37 cellular contexts compared by ENCODE assay signal in genomic region chr11:102582140-102582539, GRCh38. TPM values are rescaled to one million over a fixed set of nuclear protein-coding genes. Genes with fewer than 3 reads are reported as not detected.
"Had no signal": no experiment of that assay in that cellular context is flagged by ENCODE, and none has a peak within 500 bp of the region (broad histone marks: within the 10 kb centered on the region; RNA-seq: fewer than 3 reads in every experiment).

No MANE protein-coding gene starts in this region.

- H3K27ac Mint-ChIP-seq: endodermal cell; naive thymus-derived CD4-positive, alpha-beta T cell; nephron progenitor cell; stimulated activated effector memory CD8-positive, alpha-beta T cell treated with anti-CD3 and anti-CD28 coated beads, Interleukin-12 subunit alpha, Interleukin-12 subunit beta, amount 100 ng/mL, for 72 hours; type B pancreatic cell had no signal

- H3K4me1 ChIP-seq: foreskin keratinocyte, gastroesophageal sphincter, psoas muscle, sigmoid colon, testis, tibial artery had no signal

- H3K4me1 Mint-ChIP-seq: nephron progenitor cell had no signal

- FAIRE-seq: islet of Langerhans had no signal

- H2AFZ ChIP-seq: hepatocyte had no signal

- H3K9me3 Mint-ChIP-seq: stimulated activated effector memory CD8-positive, alpha-beta T cell treated with anti-CD3 and anti-CD28 coated beads, Interleukin-12 subunit alpha, Interleukin-12 subunit beta, amount 100 ng/mL, for 72 hours; type B pancreatic cell had no signal

- H3K36me3 Mint-ChIP-seq: stimulated activated effector memory CD8-positive, alpha-beta T cell treated with anti-CD3 and anti-CD28 coated beads, Interleukin-12 subunit alpha, Interleukin-12 subunit beta, amount 100 ng/mL, for 72 hours; type B pancreatic cell had no signal

- H3K79me2 ChIP-seq: hepatocyte had no signal

- H3K4me3 Mint-ChIP-seq: endodermal cell; naive thymus-derived CD4-positive, alpha-beta T cell; nephron progenitor cell; stimulated activated effector memory CD8-positive, alpha-beta T cell treated with anti-CD3 and anti-CD28 coated beads, Interleukin-12 subunit alpha, Interleukin-12 subunit beta, amount 100 ng/mL, for 72 hours; type B pancreatic cell had no signal

- H3K27me3 ChIP-seq: dorsolateral prefrontal cortex, foreskin keratinocyte, gastroesophageal sphincter, heart left ventricle, hepatocyte, left lung, sigmoid colon, testis, tibial artery had no signal

- ATAC-seq: esophagus mucosa; foreskin keratinocyte; gastroesophageal sphincter; heart left ventricle; left cardiac atrium; left lung; naive thymus-derived CD4-positive, alpha-beta T cell; psoas muscle; right cardiac atrium; stimulated activated effector memory CD8-positive, alpha-beta T cell treated with anti-CD3 and anti-CD28 coated beads, Interleukin-12 subunit alpha, Interleukin-12 subunit beta, amount 100 ng/mL, for 72 hours had no signal

- H3K4me3 ChIP-seq: dorsolateral prefrontal cortex, gastroesophageal sphincter, heart left ventricle, hepatocyte, left lung, psoas muscle, sigmoid colon, testis, tibial artery had no signal

- H3K27ac ChIP-seq: dorsolateral prefrontal cortex, epithelial cell of prostate, foreskin keratinocyte, gastroesophageal sphincter, heart left ventricle, hepatocyte, left lung, psoas muscle, sigmoid colon, testis, tibial artery had no signal

- H3K36me3 ChIP-seq: gastroesophageal sphincter, heart left ventricle, left lung, sigmoid colon, tibial artery had no signal

- H3K4me2 ChIP-seq: hepatocyte had no signal

- H3K27me3 Mint-ChIP-seq: naive thymus-derived CD4-positive, alpha-beta T cell; type B pancreatic cell had no signal

- DNase-seq: cerebellar nuclear complex; cortex of kidney; dorsolateral prefrontal cortex; effector CD8-positive, alpha-beta T cell; endodermal cell; foreskin keratinocyte; heart left ventricle; left cardiac atrium; left lung; mesenchymal stem cell; midbrain; naive thymus-derived CD4-positive, alpha-beta T cell; nephron progenitor cell; nucleus accumbens; psoas muscle; right cardiac atrium; sigmoid colon; stimulated activated CD4-positive, alpha-beta T cell treated with anti-CD3 and anti-CD28 coated beads, Interleukin-2, amount 100 ng/mL, for 24 hours; stimulated activated CD4-positive, alpha-beta T cell treated with anti-CD3 and anti-CD28 coated beads, Interleukin-4, amount 100 ng/mL, for 24 hours; substantia nigra; testis; tibial artery had no signal

- H3K9me3 ChIP-seq: gastroesophageal sphincter, left lung, psoas muscle, sigmoid colon, testis, tibial artery had no signal

RNA-seq across cellular contexts. Expression of gene MMP20, which starts 43.0 kb away (rescaled TPM):
- total RNA-seq: dorsolateral prefrontal cortex; endodermal cell; esophagus mucosa; fibroblast of lung; foreskin keratinocyte; gastroesophageal sphincter; heart left ventricle; hepatocyte; kidney epithelial cell; left cardiac atrium; left lung; lower leg skin; lung microvascular endothelial cell; naive thymus-derived CD4-positive, alpha-beta T cell; osteocyte; psoas muscle; renal cortical epithelial cell; right cardiac atrium; sigmoid colon; skeletal muscle tissue; urinary bladder had no signal
- polyA plus RNA-seq: fibroblast of lung; foreskin keratinocyte; heart left ventricle; hepatocyte; naive thymus-derived CD4-positive, alpha-beta T cell; psoas muscle; right cardiac atrium; sigmoid colon; urinary bladder had no signal

RNA-seq across cellular contexts. Expression of gene MMP7, which starts 51.6 kb away (rescaled TPM):
- total RNA-seq: endodermal cell; naive thymus-derived CD4-positive, alpha-beta T cell; osteocyte; psoas muscle; right cardiac atrium; sigmoid colon; skeletal muscle tissue had no signal
- polyA plus RNA-seq: fibroblast of lung; foreskin keratinocyte; heart left ventricle; naive thymus-derived CD4-positive, alpha-beta T cell; right cardiac atrium had no signal
